Comparison of ENCODE assay signal across 11 cellular contexts in genomic region chr6:106199331-106199730, GRCh38.
"Had no signal": no experiment of that assay in that cellular context is flagged by ENCODE, and none has a peak within 500 bp of the region (broad histone marks: within the 10 kb centered on the region; RNA-seq: fewer than 3 reads in every experiment).

No MANE protein-coding gene starts in this region.

- H3K27me3 Mint-ChIP-seq: activated CD4-positive, alpha-beta T cell treated with anti-CD3 and anti-CD28 coated beads, Interleukin-2, amount 10 ng/mL, durations not matched to agents 24 days and 14 days; stimulated activated naive CD8-positive, alpha-beta T cell treated with anti-CD3 and anti-CD28 coated beads, Interleukin-15, amount 100 ng/mL, for 72 hours had no signal

- H3K4me1 ChIP-seq: psoas muscle, right lobe of liver, upper lobe of left lung had no signal

- ATAC-seq: psoas muscle; right lobe of liver; stimulated activated naive CD8-positive, alpha-beta T cell treated with anti-CD3 and anti-CD28 coated beads, Interleukin-15, amount 100 ng/mL, for 72 hours; WTC11 had no signal

- H3K27me3 ChIP-seq: cardiac muscle cell, dorsolateral prefrontal cortex, right lobe of liver, upper lobe of left lung had no signal

- H3K36me3 ChIP-seq: cardiac muscle cell had no signal

- H3K4me3 ChIP-seq: cardiac muscle cell, dorsolateral prefrontal cortex, psoas muscle, right lobe of liver, upper lobe of left lung had no signal

- DNase-seq: activated CD4-positive, alpha-beta T cell treated with anti-CD3 and anti-CD28 coated beads, Interleukin-2, amount 10 ng/mL, durations not matched to agents 24 days and 14 days; dorsolateral prefrontal cortex; hippocampal formation; psoas muscle; right lobe of liver; stimulated activated naive CD8-positive, alpha-beta T cell treated with anti-CD3 and anti-CD28 coated beads, Interleukin-15, amount 100 ng/mL, for 72 hours; T-helper 2 cell; upper lobe of left lung had no signal

- H3K4me3 Mint-ChIP-seq: activated CD4-positive, alpha-beta T cell treated with anti-CD3 and anti-CD28 coated beads, Interleukin-2, amount 10 ng/mL, durations not matched to agents 24 days and 14 days; activated T-helper 1 cell treated with anti-CD3 and anti-CD28 coated beads, Interleukin-12 subunit alpha, Interleukin-12 subunit beta, Interleukin-2, Interleukin-4 antibody, amounts not matched to agents 30 ng/mL and 10 ng/mL and 1 ng/mL, durations not matched to agents 14 hours and 24 hours and 36 hours; stimulated activated naive CD8-positive, alpha-beta T cell treated with anti-CD3 and anti-CD28 coated beads, Interleukin-15, amount 100 ng/mL, for 72 hours; WTC11 had no signal

- H3K9me3 Mint-ChIP-seq: WTC11 had no signal

- H3K36me3 Mint-ChIP-seq: WTC11 had no signal

- H3K27ac Mint-ChIP-seq: activated CD4-positive, alpha-beta T cell treated with anti-CD3 and anti-CD28 coated beads, Interleukin-2, amount 10 ng/mL, durations not matched to agents 24 days and 14 days; activated T-helper 1 cell treated with anti-CD3 and anti-CD28 coated beads, Interleukin-12 subunit alpha, Interleukin-12 subunit beta, Interleukin-2, Interleukin-4 antibody, amounts not matched to agents 30 ng/mL and 10 ng/mL and 1 ng/mL, durations not matched to agents 14 hours and 24 hours and 36 hours; stimulated activated naive CD8-positive, alpha-beta T cell treated with anti-CD3 and anti-CD28 coated beads, Interleukin-15, amount 100 ng/mL, for 72 hours; WTC11 had no signal

- H3K9me3 ChIP-seq: psoas muscle, right lobe of liver, upper lobe of left lung had no signal

- H3K27ac ChIP-seq: cardiac muscle cell, dorsolateral prefrontal cortex, psoas muscle, right lobe of liver, upper lobe of left lung had no signal
